Comparison of ENCODE assay signal across 1 cellular context in genomic region chr15:74616020-74616939, GRCh38.
TF ChIP-seq lines count a peak whose summit lies in the region.

No MANE protein-coding gene starts in this region.

TF ChIP-seq in HepG2, 621 proteins besides CTCF, POLR2A, EP300 and RAD21 (continued from another document and continues in another):
- TF ChIP-seq ZNF18 (CRISPR knock-in tag; IDR thresholded peaks at IDR 0.05; ENCODE audit: insufficient replicate concordance) (no peak), AHR (CRISPR knock-in tag; IDR thresholded peaks at IDR 0.05) (no peak), ZNF432 (CRISPR knock-in tag; IDR thresholded peaks at IDR 0.05; ENCODE audit: borderline replicate concordance) (0 out of 2 replicates have a peak, but pooled peaks have one; percentile 10), CC2D1A (CRISPR knock-in tag; IDR thresholded peaks at IDR 0.05) (no peak), BRD4 (CRISPR knock-in tag; IDR thresholded peaks at IDR 0.05) (no peak), ZBTB7B (CRISPR knock-in tag; IDR thresholded peaks at IDR 0.05) (no peak), TBX3 (IDR thresholded peaks at IDR 0.05; ENCODE audit: borderline replicate concordance) (no peak), MXD4 (CRISPR knock-in tag; IDR thresholded peaks at IDR 0.05) (no peak; the same call in 1 of the 2 replicates), ZNF772 (CRISPR knock-in tag; IDR thresholded peaks at IDR 0.05) (peak; percentile 14; the same call in 1 of the 2 replicates), PHF20 (CRISPR knock-in tag; IDR thresholded peaks at IDR 0.05) (peak; percentile 81), CENPX (CRISPR knock-in tag; IDR thresholded peaks at IDR 0.05) (no peak), JDP2 (CRISPR knock-in tag; IDR thresholded peaks at IDR 0.05; ENCODE audit: borderline replicate concordance) (no peak), ZNF282 (IDR thresholded peaks at IDR 0.05; ENCODE audit: partially characterized antibody) (no peak), BCL6 (CRISPR knock-in tag; IDR thresholded peaks at IDR 0.05) (no peak), SP1 (IDR thresholded peaks at IDR 0.05) (no peak), SP1 (CRISPR knock-in tag; IDR thresholded peaks at IDR 0.05) (no peak), ZNF557 (CRISPR knock-in tag; IDR thresholded peaks at IDR 0.05) (no peak), THAP9 (CRISPR knock-in tag; IDR thresholded peaks at IDR 0.05; ENCODE audit: borderline replicate concordance) (no peak; the same call in 1 of the 2 replicates), ASH2L (IDR thresholded peaks at IDR 0.05; ENCODE audit: insufficient read length, low read depth, low read length) (peak; percentile 48), MTF1 (CRISPR knock-in tag; IDR thresholded peaks at IDR 0.05) (no peak), ZBTB42 (CRISPR knock-in tag; IDR thresholded peaks at IDR 0.05) (0 out of 2 replicates have a peak, but pooled peaks have one; percentile 0), ZNF576 (CRISPR knock-in tag; IDR thresholded peaks at IDR 0.05) (no peak), ZKSCAN1 (IDR thresholded peaks at IDR 0.05; ENCODE audit: low read length) (no peak), ZNF788 (CRISPR knock-in tag; IDR thresholded peaks at IDR 0.05; ENCODE audit: borderline replicate concordance) (no peak), ZNF546 (CRISPR knock-in tag; conservative IDR thresholded peaks at IDR 0.05) (no peak), ZBTB44 (CRISPR knock-in tag; IDR thresholded peaks at IDR 0.05) (no peak), ZNF224 (CRISPR knock-in tag; IDR thresholded peaks at IDR 0.05) (no peak), ZNF607 (CRISPR knock-in tag; IDR thresholded peaks at IDR 0.05; ENCODE audit: borderline replicate concordance) (peak; percentile 85; the same call in 1 of the 2 replicates), REST (IDR thresholded peaks at IDR 0.05; ENCODE audit: borderline replicate concordance in 1 of 2, low read depth in 1 of 2, low read length in 2 of 2) (no peak), ZNF124 (CRISPR knock-in tag; IDR thresholded peaks at IDR 0.05) (no peak), ZNF446 (CRISPR knock-in tag; IDR thresholded peaks at IDR 0.05) (peak; percentile 85), ZNF510 (CRISPR knock-in tag; IDR thresholded peaks at IDR 0.05; ENCODE audit: low read depth) (no peak), PHB2 (IDR thresholded peaks at IDR 0.05; ENCODE audit: partially characterized antibody) (no peak)
- TF ChIP-seq, protein P1, sequence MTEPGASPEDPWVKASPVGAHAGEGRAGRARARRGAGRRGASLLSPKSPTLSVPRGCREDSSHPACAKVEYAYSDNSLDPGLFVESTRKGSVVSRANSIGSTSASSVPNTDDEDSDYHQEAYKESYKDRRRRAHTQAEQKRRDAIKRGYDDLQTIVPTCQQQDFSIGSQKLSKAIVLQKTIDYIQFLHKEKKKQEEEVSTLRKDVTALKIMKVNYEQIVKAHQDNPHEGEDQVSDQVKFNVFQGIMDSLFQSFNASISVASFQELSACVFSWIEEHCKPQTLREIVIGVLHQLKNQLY (CRISPR knock-in tag; IDR thresholded peaks at IDR 0.05), result no peak
- TF ChIP-seq, protein P2, sequence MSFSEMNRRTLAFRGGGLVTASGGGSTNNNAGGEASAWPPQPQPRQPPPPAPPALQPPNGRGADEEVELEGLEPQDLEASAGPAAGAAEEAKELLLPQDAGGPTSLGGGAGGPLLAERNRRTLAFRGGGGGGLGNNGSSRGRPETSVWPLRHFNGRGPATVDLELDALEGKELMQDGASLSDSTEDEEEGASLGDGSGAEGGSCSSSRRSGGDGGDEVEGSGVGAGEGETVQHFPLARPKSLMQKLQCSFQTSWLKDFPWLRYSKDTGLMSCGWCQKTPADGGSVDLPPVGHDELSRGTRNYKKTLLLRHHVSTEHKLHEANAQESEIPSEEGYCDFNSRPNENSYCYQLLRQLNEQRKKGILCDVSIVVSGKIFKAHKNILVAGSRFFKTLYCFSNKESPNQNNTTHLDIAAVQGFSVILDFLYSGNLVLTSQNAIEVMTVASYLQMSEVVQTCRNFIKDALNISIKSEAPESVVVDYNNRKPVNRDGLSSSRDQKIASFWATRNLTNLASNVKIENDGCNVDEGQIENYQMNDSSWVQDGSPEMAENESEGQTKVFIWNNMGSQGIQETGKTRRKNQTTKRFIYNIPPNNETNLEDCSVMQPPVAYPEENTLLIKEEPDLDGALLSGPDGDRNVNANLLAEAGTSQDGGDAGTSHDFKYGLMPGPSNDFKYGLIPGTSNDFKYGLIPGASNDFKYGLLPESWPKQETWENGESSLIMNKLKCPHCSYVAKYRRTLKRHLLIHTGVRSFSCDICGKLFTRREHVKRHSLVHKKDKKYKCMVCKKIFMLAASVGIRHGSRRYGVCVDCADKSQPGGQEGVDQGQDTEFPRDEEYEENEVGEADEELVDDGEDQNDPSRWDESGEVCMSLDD (CRISPR knock-in tag; IDR thresholded peaks at IDR 0.05; ENCODE audit: borderline replicate concordance), result no peak
- TF ChIP-seq, protein P3, sequence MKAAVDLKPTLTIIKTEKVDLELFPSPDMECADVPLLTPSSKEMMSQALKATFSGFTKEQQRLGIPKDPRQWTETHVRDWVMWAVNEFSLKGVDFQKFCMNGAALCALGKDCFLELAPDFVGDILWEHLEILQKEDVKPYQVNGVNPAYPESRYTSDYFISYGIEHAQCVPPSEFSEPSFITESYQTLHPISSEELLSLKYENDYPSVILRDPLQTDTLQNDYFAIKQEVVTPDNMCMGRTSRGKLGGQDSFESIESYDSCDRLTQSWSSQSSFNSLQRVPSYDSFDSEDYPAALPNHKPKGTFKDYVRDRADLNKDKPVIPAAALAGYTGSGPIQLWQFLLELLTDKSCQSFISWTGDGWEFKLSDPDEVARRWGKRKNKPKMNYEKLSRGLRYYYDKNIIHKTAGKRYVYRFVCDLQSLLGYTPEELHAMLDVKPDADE (CRISPR knock-in tag; IDR thresholded peaks at IDR 0.05), result no peak; the same call in 1 of the 2 replicates
- TF ChIP-seq, protein P4, sequence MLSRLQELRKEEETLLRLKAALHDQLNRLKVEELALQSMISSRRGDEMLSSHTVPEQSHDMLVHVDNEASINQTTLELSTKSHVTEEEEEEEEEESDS (CRISPR knock-in tag; IDR thresholded peaks at IDR 0.05; ENCODE audit: borderline replicate concordance), result no peak
- TF ChIP-seq, protein P5, sequence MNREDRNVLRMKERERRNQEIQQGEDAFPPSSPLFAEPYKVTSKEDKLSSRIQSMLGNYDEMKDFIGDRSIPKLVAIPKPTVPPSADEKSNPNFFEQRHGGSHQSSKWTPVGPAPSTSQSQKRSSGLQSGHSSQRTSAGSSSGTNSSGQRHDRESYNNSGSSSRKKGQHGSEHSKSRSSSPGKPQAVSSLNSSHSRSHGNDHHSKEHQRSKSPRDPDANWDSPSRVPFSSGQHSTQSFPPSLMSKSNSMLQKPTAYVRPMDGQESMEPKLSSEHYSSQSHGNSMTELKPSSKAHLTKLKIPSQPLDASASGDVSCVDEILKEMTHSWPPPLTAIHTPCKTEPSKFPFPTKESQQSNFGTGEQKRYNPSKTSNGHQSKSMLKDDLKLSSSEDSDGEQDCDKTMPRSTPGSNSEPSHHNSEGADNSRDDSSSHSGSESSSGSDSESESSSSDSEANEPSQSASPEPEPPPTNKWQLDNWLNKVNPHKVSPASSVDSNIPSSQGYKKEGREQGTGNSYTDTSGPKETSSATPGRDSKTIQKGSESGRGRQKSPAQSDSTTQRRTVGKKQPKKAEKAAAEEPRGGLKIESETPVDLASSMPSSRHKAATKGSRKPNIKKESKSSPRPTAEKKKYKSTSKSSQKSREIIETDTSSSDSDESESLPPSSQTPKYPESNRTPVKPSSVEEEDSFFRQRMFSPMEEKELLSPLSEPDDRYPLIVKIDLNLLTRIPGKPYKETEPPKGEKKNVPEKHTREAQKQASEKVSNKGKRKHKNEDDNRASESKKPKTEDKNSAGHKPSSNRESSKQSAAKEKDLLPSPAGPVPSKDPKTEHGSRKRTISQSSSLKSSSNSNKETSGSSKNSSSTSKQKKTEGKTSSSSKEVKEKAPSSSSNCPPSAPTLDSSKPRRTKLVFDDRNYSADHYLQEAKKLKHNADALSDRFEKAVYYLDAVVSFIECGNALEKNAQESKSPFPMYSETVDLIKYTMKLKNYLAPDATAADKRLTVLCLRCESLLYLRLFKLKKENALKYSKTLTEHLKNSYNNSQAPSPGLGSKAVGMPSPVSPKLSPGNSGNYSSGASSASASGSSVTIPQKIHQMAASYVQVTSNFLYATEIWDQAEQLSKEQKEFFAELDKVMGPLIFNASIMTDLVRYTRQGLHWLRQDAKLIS (CRISPR knock-in tag; IDR thresholded peaks at IDR 0.05), result no peak
- TF ChIP-seq, protein P6, sequence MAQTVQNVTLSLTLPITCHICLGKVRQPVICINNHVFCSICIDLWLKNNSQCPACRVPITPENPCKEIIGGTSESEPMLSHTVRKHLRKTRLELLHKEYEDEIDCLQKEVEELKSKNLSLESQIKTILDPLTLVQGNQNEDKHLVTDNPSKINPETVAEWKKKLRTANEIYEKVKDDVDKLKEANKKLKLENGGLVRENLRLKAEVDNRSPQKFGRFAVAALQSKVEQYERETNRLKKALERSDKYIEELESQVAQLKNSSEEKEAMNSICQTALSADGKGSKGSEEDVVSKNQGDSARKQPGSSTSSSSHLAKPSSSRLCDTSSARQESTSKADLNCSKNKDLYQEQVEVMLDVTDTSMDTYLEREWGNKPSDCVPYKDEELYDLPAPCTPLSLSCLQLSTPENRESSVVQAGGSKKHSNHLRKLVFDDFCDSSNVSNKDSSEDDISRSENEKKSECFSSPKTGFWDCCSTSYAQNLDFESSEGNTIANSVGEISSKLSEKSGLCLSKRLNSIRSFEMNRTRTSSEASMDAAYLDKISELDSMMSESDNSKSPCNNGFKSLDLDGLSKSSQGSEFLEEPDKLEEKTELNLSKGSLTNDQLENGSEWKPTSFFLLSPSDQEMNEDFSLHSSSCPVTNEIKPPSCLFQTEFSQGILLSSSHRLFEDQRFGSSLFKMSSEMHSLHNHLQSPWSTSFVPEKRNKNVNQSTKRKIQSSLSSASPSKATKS (CRISPR knock-in tag; IDR thresholded peaks at IDR 0.05), result no peak
- TF ChIP-seq, protein P7, sequence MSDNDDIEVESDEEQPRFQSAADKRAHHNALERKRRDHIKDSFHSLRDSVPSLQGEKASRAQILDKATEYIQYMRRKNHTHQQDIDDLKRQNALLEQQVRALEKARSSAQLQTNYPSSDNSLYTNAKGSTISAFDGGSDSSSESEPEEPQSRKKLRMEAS (IDR thresholded peaks at IDR 0.05), result no peak
